ENCODE assay signal across 1 cellular context in genomic region chr4:185840201-185840600, GRCh38.
TF ChIP-seq lines count a peak whose summit lies in the region.

No MANE protein-coding gene starts in this region.

TF ChIP-seq in GM23338, 12 proteins besides CTCF, POLR2A, EP300 and RAD21 (continued from another document):
- TF ChIP-seq ZNF462 (CRISPR knock-in tag; IDR thresholded peaks at IDR 0.05), result no peak
- TF ChIP-seq REST (IDR thresholded peaks at IDR 0.05; ENCODE audit: unreplicated experiment), result no peak
- no peak for TF ChIP-seq ZNF114 (CRISPR knock-in tag; IDR thresholded peaks at IDR 0.05)
- TF ChIP-seq EZH2phosphoT487 (IDR thresholded peaks at IDR 0.05; ENCODE audit: unreplicated experiment), result no peak
- TF ChIP-seq CREB1 (CRISPR knock-in tag; IDR thresholded peaks at IDR 0.05; ENCODE audit: low read depth), result no peak
- TF ChIP-seq, protein P1, sequence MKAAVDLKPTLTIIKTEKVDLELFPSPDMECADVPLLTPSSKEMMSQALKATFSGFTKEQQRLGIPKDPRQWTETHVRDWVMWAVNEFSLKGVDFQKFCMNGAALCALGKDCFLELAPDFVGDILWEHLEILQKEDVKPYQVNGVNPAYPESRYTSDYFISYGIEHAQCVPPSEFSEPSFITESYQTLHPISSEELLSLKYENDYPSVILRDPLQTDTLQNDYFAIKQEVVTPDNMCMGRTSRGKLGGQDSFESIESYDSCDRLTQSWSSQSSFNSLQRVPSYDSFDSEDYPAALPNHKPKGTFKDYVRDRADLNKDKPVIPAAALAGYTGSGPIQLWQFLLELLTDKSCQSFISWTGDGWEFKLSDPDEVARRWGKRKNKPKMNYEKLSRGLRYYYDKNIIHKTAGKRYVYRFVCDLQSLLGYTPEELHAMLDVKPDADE (IDR thresholded peaks at IDR 0.05), result no peak
- TF ChIP-seq ZNF331 (CRISPR knock-in tag; IDR thresholded peaks at IDR 0.05; ENCODE audit: low read depth), result no peak
- TF ChIP-seq EZH2 (IDR thresholded peaks at IDR 0.05; ENCODE audit: low read depth, unreplicated experiment), result no peak
- no peak for TF ChIP-seq NANOG (IDR thresholded peaks at IDR 0.05; ENCODE audit: borderline replicate concordance)
- TF ChIP-seq POLR2AphosphoS5 (IDR thresholded peaks at IDR 0.05; ENCODE audit: low read depth), result no peak
- no peak for TF ChIP-seq STAT1 (IDR thresholded peaks at IDR 0.05; ENCODE audit: unreplicated experiment)
